In genomic region chr7:116139007-116139406, GRCh38 we compare ENCODE assay signal across 14 cellular contexts.
A peak's percentile ranks its signal among the peaks of the same experiment; 100 is the strongest.
DNase-seq lines count a peak whose midpoint lies in the region; ATAC-seq, FAIRE-seq and TF ChIP-seq lines count a peak whose summit lies in the region.
"Had no signal": no experiment of that assay in that cellular context is flagged by ENCODE, and none has a peak within 500 bp of the region (broad histone marks: within the 10 kb centered on the region; RNA-seq: fewer than 3 reads in every experiment).

No MANE protein-coding gene starts in this region.

- peaks cover 10% of the 10 kb centered on the region for H3K36me3 ChIP-seq in DND-41 (ENCODE audit: insufficient read depth, low read length)
- no peaks in the 10 kb centered on the region for H3K36me3 ChIP-seq in adipocyte (ENCODE audit: control insufficient read depth, insufficient read depth, low read length, severe bottlenecking)
- H3K36me3 ChIP-seq in heart left ventricle: no peaks in the 10 kb centered on the region
- no peaks in the 10 kb centered on the region for H3K36me3 ChIP-seq in osteoblast (ENCODE audit: insufficient read depth, low read length)
- H3K36me3 ChIP-seq: BLaER1 treated with 17β-estradiol and CSF1 and Interleukin-3, amounts not matched to agents 10 nM and 100 nM had no signal

- no peak for FAIRE-seq in D721Med (lab: Jason Lieb, UNC)

- H3K9ac ChIP-seq in DND-41 (ENCODE audit: low read depth, low read length) (peak overlapping the region; percentile 51), adipocyte (ENCODE audit: low read length) (peak overlapping the region; percentile 36)

- H3K27ac Mint-ChIP-seq in natural killer cell: no peak overlapping the region
- H3K27ac Mint-ChIP-seq: activated naive CD8-positive, alpha-beta T cell had no signal

- H3K27ac ChIP-seq in DND-41 (ENCODE audit: low read length) (peak overlapping the region; percentile 84), heart left ventricle (peak overlapping the region in 1 of 12 donors; percentile 64), osteoblast (ENCODE audit: low read depth, low read length) (peak overlapping the region; percentile 6)
- H3K27ac ChIP-seq: BLaER1 treated with 17β-estradiol and CSF1 and Interleukin-3, amounts not matched to agents 10 nM and 100 nM had no signal

- H3K4me1 Mint-ChIP-seq in natural killer cell: peaks cover 6 to 15% of the 10 kb centered on the region in 2 donors

- no peaks in the 10 kb centered on the region for H3K9me3 Mint-ChIP-seq in natural killer cell

- TF ChIP-seq CTCF in DND-41 (IDR thresholded peaks at IDR 0.05; ENCODE audit: borderline replicate concordance, extremely low read depth, low read length, poor library complexity, severe bottlenecking): peak; percentile 20
- TF ChIP-seq CTCF in heart left ventricle (IDR thresholded peaks at IDR 0.05): no peak
- TF ChIP-seq CTCF in osteoblast (IDR thresholded peaks at IDR 0.05; ENCODE audit: extremely low read depth, low read depth, low read length): no peak
- TF ChIP-seq CTCF in D721Med (IDR thresholded peaks at IDR 0.05; ENCODE audit: insufficient read depth, missing control alignments): no peak
- TF ChIP-seq CTCF in natural killer cell (IDR thresholded peaks at IDR 0.05): no peak

- no peaks in the 10 kb centered on the region for H3K27me3 Mint-ChIP-seq in natural killer cell (ENCODE audit: low read depth in 2 of 2)

- H3K4me3 ChIP-seq in DND-41 (ENCODE audit: low read depth in 1 of 2, low read length in 2 of 2): no peak overlapping the region
- H3K4me3 ChIP-seq in adipocyte (ENCODE audit: low read length): no peak overlapping the region
- no peak overlapping the region for H3K4me3 ChIP-seq in heart left ventricle
- no peak overlapping the region for H3K4me3 ChIP-seq in osteoblast (ENCODE audit: insufficient read depth, low read length)
- H3K4me3 ChIP-seq: BLaER1 treated with 17β-estradiol and CSF1 and Interleukin-3, amounts not matched to agents 10 nM and 100 nM had no signal

- ATAC-seq in DND-41 (ENCODE audit: insufficient read depth, low read depth) (peak; percentile 37), heart left ventricle (peak; percentile 67 to 89 (median 78)), HG03469 (IDR thresholded peaks at IDR 0.05; ENCODE audit: unreplicated experiment) (no peak), natural killer cell (no peak)

- DNase-seq in DND-41 (peak; percentile 43), adipocyte (ENCODE audit: low read depth) (peak; percentile 18), heart left ventricle (peak in 1 of 5 donors; percentile 25), osteoblast (ENCODE audit: insufficient read length, low spot score, missing footprints) (no peak), D721Med (ENCODE audit: insufficient read length, low spot score) (no peak), natural killer cell (no peak)
- DNase-seq in activated naive CD4-positive, alpha-beta T cell treated with Interleukin-2 at 50 U/mL for 16 hours: no peak
- DNase-seq: activated CD4-positive, alpha-beta T cell treated with anti-CD3 and anti-CD28 coated beads for 48 hours; HCEC 1CT; islet precursor cell; NCI-H446 had no signal

- H3K9me3 ChIP-seq in DND-41 (ENCODE audit: insufficient read depth, low read length, severe bottlenecking): no peaks in the 10 kb centered on the region
- no peaks in the 10 kb centered on the region for H3K9me3 ChIP-seq in adipocyte (ENCODE audit: control insufficient read depth, low read length)
- no peaks in the 10 kb centered on the region for H3K9me3 ChIP-seq in heart left ventricle
- H3K9me3 ChIP-seq in osteoblast (ENCODE audit: low read depth, low read length): no peaks in the 10 kb centered on the region
- H3K9me3 ChIP-seq: BLaER1 treated with 17β-estradiol and CSF1 and Interleukin-3, amounts not matched to agents 10 nM and 100 nM had no signal

- no peak for TF ChIP-seq POLR2A in heart left ventricle (IDR thresholded peaks at IDR 0.05)

- H3K4me1 ChIP-seq in DND-41 (ENCODE audit: insufficient read depth, low read length) (peaks cover 80% of the 10 kb centered on the region), adipocyte (ENCODE audit: control insufficient read depth, insufficient read depth, low read length) (peaks cover 24% of the 10 kb centered on the region), heart left ventricle (peaks cover 0 to 9% (median 0%) of the 10 kb centered on the region in 12 donors), osteoblast (ENCODE audit: insufficient read depth, low read length) (no peaks in the 10 kb centered on the region)

- H3K79me2 ChIP-seq in DND-41 (ENCODE audit: insufficient read depth, low read length) (peaks cover 85% of the 10 kb centered on the region), osteoblast (ENCODE audit: insufficient read depth, low read length) (no peaks in the 10 kb centered on the region)

- H3K4me3 Mint-ChIP-seq in natural killer cell: no peak overlapping the region
- H3K4me3 Mint-ChIP-seq: activated naive CD8-positive, alpha-beta T cell had no signal

- H3K27me3 ChIP-seq in DND-41 (ENCODE audit: insufficient read depth, low read length, poor library complexity) (no peaks in the 10 kb centered on the region), adipocyte (replicated peaks; ENCODE audit: control insufficient read depth, insufficient read depth, low read length) (no peaks in the 10 kb centered on the region), heart left ventricle (no peaks in the 10 kb centered on the region), osteoblast (ENCODE audit: insufficient read depth, low read length) (no peaks in the 10 kb centered on the region)
- H3K27me3 ChIP-seq: BLaER1 treated with 17β-estradiol and CSF1 and Interleukin-3, amounts not matched to agents 10 nM and 100 nM had no signal

- H3K4me2 ChIP-seq in DND-41 (ENCODE audit: insufficient read depth, low read length): peak overlapping the region; percentile 44
- no peak overlapping the region for H3K4me2 ChIP-seq in osteoblast (ENCODE audit: insufficient read depth, low read length)
- H3K4me2 ChIP-seq: BLaER1 treated with 17β-estradiol and CSF1 and Interleukin-3, amounts not matched to agents 10 nM and 100 nM had no signal

- no peaks in the 10 kb centered on the region for H3K36me3 Mint-ChIP-seq in natural killer cell
- H3K36me3 Mint-ChIP-seq: activated naive CD8-positive, alpha-beta T cell had no signal

- peak overlapping the region; percentile 58 for H2AFZ ChIP-seq in DND-41 (ENCODE audit: low read depth, low read length)
- peak overlapping the region; percentile 66 for H2AFZ ChIP-seq in osteoblast (ENCODE audit: low read length)

- no peaks in the 10 kb centered on the region for H4K20me1 ChIP-seq in DND-41 (ENCODE audit: insufficient read depth, low read length)
- no peaks in the 10 kb centered on the region for H4K20me1 ChIP-seq in osteoblast (ENCODE audit: insufficient read depth, low read length)
- H4K20me1 ChIP-seq: BLaER1 treated with 17β-estradiol and CSF1 and Interleukin-3, amounts not matched to agents 10 nM and 100 nM had no signal

- intact Hi-C loops in heart left ventricle (cut with DNase I): loop anchor here in 2 of 10 donors (2.0 kb wide), 2 partner anchors 94 to 98 kb away; no protein-coding TSS in a partner anchor
- intact Hi-C loops in natural killer cell (cut with micrococcal nuclease): no loop called here

- 53 to 55% (median 54%) methylated on average over 6 of the region's 6 CpGs for WGBS in heart left ventricle, 4 donors

Comparison
In these comparisons a context has a peak if more than half of its experiments do, and no peak if none do; other contexts are left out.
1. ATAC-seq: peak in DND-41 (single experiment) and heart left ventricle (4 of 4); none in HG03469 (single experiment) and natural killer cell (0 of 3).
2. DNase-seq: peak in DND-41 (single experiment) and adipocyte (single experiment); none in osteoblast (single experiment), D721Med (single experiment), natural killer cell (single experiment) and activated naive CD4-positive, alpha-beta T cell treated with Interleukin-2 at 50 U/mL for 16 hours (single experiment).